Comparison of ENCODE assay signal across 8 cellular contexts in genomic region chr2:234446404-234447076, GRCh38. TPM values are rescaled to one million over a fixed set of nuclear protein-coding genes. Genes with fewer than 3 reads are reported as not detected.
DNase-seq lines count a peak whose midpoint lies in the region; ATAC-seq, FAIRE-seq and TF ChIP-seq lines count a peak whose summit lies in the region.

No MANE protein-coding gene starts in this region.

- H3K9me2 ChIP-seq in OCI-LY7 (ENCODE audit: insufficient read depth, low read length): no peaks in the 10 kb centered on the region

- H3K27me3 Mint-ChIP-seq in activated naive CD4-positive, alpha-beta T cell treated with anti-CD3 and anti-CD28 coated beads, Interleukin-2, amount 10 ng/mL, durations not matched to agents 7 days and 5 days: no peaks in the 10 kb centered on the region

- no peaks in the 10 kb centered on the region; the same call in 1 of the 2 replicates for H3K9me3 ChIP-seq in OCI-LY7 (ENCODE audit: low read length)

- intact Hi-C loops in OCI-LY7 (cut with micrococcal nuclease; ENCODE audit: unreplicated experiment) (loop anchor here (2.0 kb wide), 1 partner anchor 36 kb away; no protein-coding TSS in a partner anchor), lower leg skin (cut with DNase I; ENCODE audit: low total_unique reads) (no loop called here)

- peak overlapping the region; percentile 64 for H3K4me3 Mint-ChIP-seq in activated naive CD4-positive, alpha-beta T cell treated with anti-CD3 and anti-CD28 coated beads, Interleukin-2, amount 10 ng/mL, durations not matched to agents 7 days and 5 days

- TF ChIP-seq POLR2A in GM12892 (IDR thresholded peaks at IDR 0.05; ENCODE audit: low read depth, low read length): 0 out of 2 replicates have a peak, but pooled peaks have one; percentile 16
- TF ChIP-seq POLR2A in lower leg skin (IDR thresholded peaks at IDR 0.05): no peak

- H3K36me3 ChIP-seq in OCI-LY7 (ENCODE audit: insufficient read depth, low read length): no peaks in the 10 kb centered on the region

- peak; percentile 46 for DNase-seq in GM12892 (ENCODE audit: insufficient read length)
- DNase-seq in OCI-LY7 (ENCODE audit: low spot score): peak; percentile 93
- DNase-seq in activated naive CD4-positive, alpha-beta T cell treated with anti-CD3 and anti-CD28 coated beads, Interleukin-2, amount 10 ng/mL, durations not matched to agents 7 days and 5 days: peak; percentile 91
- DNase-seq in lower leg skin (ENCODE audit: low spot score in 2 of 2): peak; percentile 78 to 93
- DNase-seq in stimulated activated CD8-positive, alpha-beta memory T cell treated with anti-CD3 and anti-CD28 coated beads, Interleukin-4, amount 100 ng/mL, for 24 hours (ENCODE audit: low read depth): peak; percentile 58
- no peak for DNase-seq in RCC 7860 (ENCODE audit: low spot score)
- DNase-seq in occipital lobe (lab: John Stamatoyannopoulos, UW): no peak

- CTCF ChIA-PET in OCI-LY7 (lab: Charles Lee; ENCODE audit: unreplicated experiment): interaction anchor here (0.6 to 0.9 kb wide), 2 partner anchors 10 to 19 kb away, joined by 3 read pairs; no protein-coding TSS in a partner anchor
- CTCF ChIA-PET in activated naive CD4-positive, alpha-beta T cell treated with anti-CD3 and anti-CD28 coated beads, Interleukin-2, amount 10 ng/mL, durations not matched to agents 7 days and 5 days (lab: Charles Lee): interaction anchor here (0.6 to 2.8 kb wide), 8 partner anchors 8 to 158 kb away, joined by 3 to 15 read pairs (median 4); no protein-coding TSS in a partner anchor

- no TSS peak for BruUV-seq in OCI-LY7 (replicated peaks; lab: Mats Ljungman, UMichigan)

- peak; percentile 95 for ATAC-seq in HG02642 (IDR thresholded peaks at IDR 0.05; ENCODE audit: poor library complexity, unreplicated experiment)

- peak overlapping the region; percentile 77 for H3K27ac ChIP-seq in OCI-LY7 (ENCODE audit: low read depth, low read length, poor library complexity, severe bottlenecking)

- H3K4me1 ChIP-seq in OCI-LY7 (ENCODE audit: insufficient read depth, low read length, poor library complexity, severe bottlenecking): peaks cover 51% of the 10 kb centered on the region

- no peak for TF ChIP-seq CTCF in OCI-LY7 (conservative IDR thresholded peaks at IDR 0.05; ENCODE audit: low read length)
- no peak for TF ChIP-seq CTCF in lower leg skin (IDR thresholded peaks at IDR 0.05)

- H3K4me3 ChIP-seq in OCI-LY7 (ENCODE audit: low read depth, low read length, poor library complexity, severe bottlenecking) (no peak overlapping the region), lower leg skin (ENCODE audit: low read depth, poor library complexity, severe bottlenecking) (no peak overlapping the region)

- peak overlapping the region; percentile 50 for H2AFZ ChIP-seq in OCI-LY7 (ENCODE audit: low read length)

- peak overlapping the region; percentile 99 for H3K27ac Mint-ChIP-seq in activated naive CD4-positive, alpha-beta T cell treated with anti-CD3 and anti-CD28 coated beads, Interleukin-2, amount 10 ng/mL, durations not matched to agents 7 days and 5 days

- POLR2A ChIA-PET in OCI-LY7 (lab: Charles Lee): interaction anchor here (0.5 to 2.6 kb wide), 16 partner anchors 8 to 1527 kb away, joined by 3 to 16 read pairs (median 4); no protein-coding TSS in a partner anchor

- 32 to 51% methylated on average over 18 of the region's 18 CpGs for WGBS in lower leg skin, 2 donors

- peak overlapping the region; percentile 48 for H3K4me2 ChIP-seq in OCI-LY7 (ENCODE audit: low read length)

- FAIRE-seq in GM12892 (lab: Jason Lieb, UNC): no peak
- FAIRE-seq in RCC 7860 (lab: Jason Lieb, UNC): no peak

- H3K9me3 Mint-ChIP-seq in activated naive CD4-positive, alpha-beta T cell treated with anti-CD3 and anti-CD28 coated beads, Interleukin-2, amount 10 ng/mL, durations not matched to agents 7 days and 5 days: peaks cover 50% of the 10 kb centered on the region

- H3K4me1 Mint-ChIP-seq in activated naive CD4-positive, alpha-beta T cell treated with anti-CD3 and anti-CD28 coated beads, Interleukin-2, amount 10 ng/mL, durations not matched to agents 7 days and 5 days: peaks cover 94% of the 10 kb centered on the region

- no peaks in the 10 kb centered on the region for H4K20me1 ChIP-seq in OCI-LY7 (ENCODE audit: insufficient read depth, low read length)

- peaks cover 84% of the 10 kb centered on the region for H3K36me3 Mint-ChIP-seq in activated naive CD4-positive, alpha-beta T cell treated with anti-CD3 and anti-CD28 coated beads, Interleukin-2, amount 10 ng/mL, durations not matched to agents 7 days and 5 days

- no peaks in the 10 kb centered on the region for H3K79me2 ChIP-seq in OCI-LY7 (ENCODE audit: insufficient read depth, low read depth, low read length)

RNA-seq across cellular contexts. Expression of gene ARL4C, which starts 50.3 kb away (rescaled TPM):
- polyA plus RNA-seq in GM12892 (2012; ENCODE audit: missing spikeins): 1.4 TPM
- 15.4 and 15.7 TPM in 2 replicates for total RNA-seq in OCI-LY7 (2014; rRNA removed; shearing (Covaris generic))
- total RNA-seq in OCI-LY7 (2022) (18.9 and 19.6 TPM in 2 replicates), lower leg skin (10 to 100 TPM; 20.5 to 62.7 (median 47.0) TPM), occipital lobe (50.2 TPM)

Comparison
In these comparisons a context has a peak if more than half of its experiments do, and no peak if none do; other contexts are left out.
1. DNase-seq: peak in GM12892 (single experiment), OCI-LY7 (single experiment), activated naive CD4-positive, alpha-beta T cell treated with anti-CD3 and anti-CD28 coated beads, Interleukin-2, amount 10 ng/mL, durations not matched to agents 7 days and 5 days (single experiment), lower leg skin (2 of 2) and stimulated activated CD8-positive, alpha-beta memory T cell treated with anti-CD3 and anti-CD28 coated beads, Interleukin-4, amount 100 ng/mL, for 24 hours (single experiment); none in RCC 7860 (single experiment) and occipital lobe (single experiment).